ENCODE assay signal across 1 cellular context in genomic region chr16:1983053-1983543, GRCh38.
TF ChIP-seq lines count a peak whose summit lies in the region.

No MANE protein-coding gene starts in this region.

TF ChIP-seq in K562, 482 proteins besides CTCF, POLR2A, EP300 and RAD21:
- TF ChIP-seq SMARCA5 (IDR thresholded peaks at IDR 0.05), result peak; percentile 36; the same call in 1 of the 2 replicates
- no peak for TF ChIP-seq ZNF41 (CRISPR knock-in tag; conservative IDR thresholded peaks at IDR 0.05)
- 0 out of 2 replicates have a peak, but pooled peaks have one; percentile 35 for TF ChIP-seq FOXK1 (CRISPR knock-in tag; IDR thresholded peaks at IDR 0.05; ENCODE audit: borderline replicate concordance)
- TF ChIP-seq ZFP36 (IDR thresholded peaks at IDR 0.05; ENCODE audit: low read depth, low read length, partially characterized antibody), result peak; percentile 90
- peak; percentile 13 for TF ChIP-seq SAP30 (IDR thresholded peaks at IDR 0.05; ENCODE audit: borderline replicate concordance, insufficient read depth, low read depth, low read length, poor library complexity, severe bottlenecking)
- TF ChIP-seq SIN3B (IDR thresholded peaks at IDR 0.05; ENCODE audit: low read depth), result 0 out of 2 replicates have a peak, but pooled peaks have one; percentile 6
- no peak for TF ChIP-seq ZNF830 (CRISPR knock-in tag; IDR thresholded peaks at IDR 0.05)
- 0 out of 2 replicates have a peak, but pooled peaks have one; percentile 9 for TF ChIP-seq SUPT5H (IDR thresholded peaks at IDR 0.05)
- peak; percentile 21; the same call in 1 of the 2 replicates for TF ChIP-seq BCOR (IDR thresholded peaks at IDR 0.05)
- no peak for TF ChIP-seq HDAC1 (IDR thresholded peaks at IDR 0.05)
